In genomic region chr19:12838182-12838890, GRCh38 we compare ENCODE assay signal across 8 cellular contexts. TPM values are rescaled to one million over a fixed set of nuclear protein-coding genes. Genes with fewer than 3 reads are reported as not detected.
DNase-seq lines count a peak whose midpoint lies in the region; ATAC-seq and TF ChIP-seq lines count a peak whose summit lies in the region.

TSS of gene MAST1 (plus strand) at chr19:12838515. CDS start at chr19:12838573, 58 bp downstream.

- DNase-seq in AG04449 (ENCODE audit: low read depth, low spot score) (no peak), GM13977 (ENCODE audit: low spot score) (peak; percentile 93), NCI-H774 (lab: John Stamatoyannopoulos, UW) (peak; percentile 42), fibroblast of the aortic adventitia (ENCODE audit: low read depth) (no peak), osteoblast (ENCODE audit: insufficient read length, low spot score, missing footprints) (peak; percentile 98)
- peak; percentile 34 for DNase-seq in activated T-cell treated with anti-CD3 and anti-CD28 coated beads, Interleukin-2, amount 50 U/mL, for 4 hours

- in situ Hi-C loops in GM13977 (cut with MboI; ENCODE audit: low pct_unique_long_range_greater_than_20kb, low sequenced_read_pairs, unreplicated experiment): no loop called here

- ATAC-seq in activated T-cell treated with anti-CD3 and anti-CD28 coated beads, Interleukin-2, amount 50 U/mL, for 4 hours: peak; percentile 64 to 68
- ATAC-seq in GM21529 (IDR thresholded peaks at IDR 0.05; ENCODE audit: unreplicated experiment) (no peak), HG03460 (IDR thresholded peaks at IDR 0.05; ENCODE audit: unreplicated experiment) (no peak)

- H4K20me1 ChIP-seq in osteoblast (ENCODE audit: insufficient read depth, low read length): peaks cover 4% of the 10 kb centered on the region

- POLR2A ChIA-PET in AG04449 (lab: Yijun Ruan, JAX): no interaction called here

- H3K27me3 Mint-ChIP-seq in activated T-cell treated with anti-CD3 and anti-CD28 coated beads, Interleukin-2, amount 50 U/mL, for 4 hours (ENCODE audit: low read depth): peaks cover 80% of the 10 kb centered on the region

- no peak within 1 kb of the TSS for H3K27ac ChIP-seq in osteoblast (ENCODE audit: low read depth, low read length)

- H3K4me3 Mint-ChIP-seq in activated T-cell treated with anti-CD3 and anti-CD28 coated beads, Interleukin-2, amount 50 U/mL, for 4 hours: peak within 1 kb of the TSS; percentile 48

- no peak within 1 kb of the TSS for H3K4me3 ChIP-seq in AG04449 (ENCODE audit: low read depth, low read length)
- H3K4me3 ChIP-seq in fibroblast of the aortic adventitia (ENCODE audit: low read depth, low read length): peak within 1 kb of the TSS; percentile 25
- no peak within 1 kb of the TSS for H3K4me3 ChIP-seq in osteoblast (ENCODE audit: insufficient read depth, low read length)

- H3K9me3 Mint-ChIP-seq in activated T-cell treated with anti-CD3 and anti-CD28 coated beads, Interleukin-2, amount 50 U/mL, for 4 hours: no peaks in the 10 kb centered on the region

- no peaks in the 10 kb centered on the region for H3K36me3 ChIP-seq in osteoblast (ENCODE audit: insufficient read depth, low read length)

- H3K9me3 ChIP-seq in osteoblast (ENCODE audit: low read depth, low read length): no peaks in the 10 kb centered on the region

- TF ChIP-seq CTCF in AG04449 (IDR thresholded peaks at IDR 0.05; ENCODE audit: insufficient read depth, low read length, missing control alignments): peak; percentile 38
- peak; percentile 82 for TF ChIP-seq CTCF in GM13977 (IDR thresholded peaks at IDR 0.05; ENCODE audit: extremely low read depth, insufficient read depth, missing control alignments)
- TF ChIP-seq CTCF in fibroblast of the aortic adventitia (IDR thresholded peaks at IDR 0.05; ENCODE audit: insufficient read depth, low read length): peak; percentile 34
- TF ChIP-seq CTCF in osteoblast (IDR thresholded peaks at IDR 0.05; ENCODE audit: extremely low read depth, low read depth, low read length): peak; percentile 21

- no peaks in the 10 kb centered on the region for H3K4me1 ChIP-seq in osteoblast (ENCODE audit: insufficient read depth, low read length)

- peaks cover 76% of the 10 kb centered on the region for H3K27me3 ChIP-seq in osteoblast (ENCODE audit: insufficient read depth, low read length)

- no peaks in the 10 kb centered on the region for H3K36me3 Mint-ChIP-seq in activated T-cell treated with anti-CD3 and anti-CD28 coated beads, Interleukin-2, amount 50 U/mL, for 4 hours (ENCODE audit: insufficient read depth)

- no peaks in the 10 kb centered on the region for H3K79me2 ChIP-seq in osteoblast (ENCODE audit: insufficient read depth, low read length)

- H2AFZ ChIP-seq in osteoblast (ENCODE audit: low read length): no peak within 1 kb of the TSS

- H3K4me2 ChIP-seq in osteoblast (ENCODE audit: insufficient read depth, low read length): no peak within 1 kb of the TSS

- H3K4me1 Mint-ChIP-seq in activated T-cell treated with anti-CD3 and anti-CD28 coated beads, Interleukin-2, amount 50 U/mL, for 4 hours (ENCODE audit: low read depth): peaks cover 30% of the 10 kb centered on the region

- CTCF ChIA-PET in AG04449 (lab: Yijun Ruan, JAX): interaction anchor here (1.8 kb wide), 1 partner anchor 72 kb away, joined by 7 read pairs; no protein-coding TSS in a partner anchor

RNA-seq across cellular contexts. Expression of gene MAST1, which starts in this region (rescaled TPM):
- 1 to 10 TPM in 1 of 3 donors, under 1 TPM in 2; 0.37 to 1.0 (median 0.38) TPM for total RNA-seq in activated T-cell treated with anti-CD3 and anti-CD28 coated beads, Interleukin-2, amount 50 U/mL, for 4 hours
- total RNA-seq in fibroblast of the aortic adventitia (ENCODE audit: low replicate concordance): under 0.01 and 1.1 TPM in 2 replicates
- total RNA-seq in osteoblast: 0.29 and 0.72 TPM in 2 replicates

Comparison
In these comparisons a context has a peak if more than half of its experiments do, and no peak if none do; other contexts are left out.
1. Peak in DNase-seq in osteoblast; RNA of the gene not detected or under 1 TPM.
2. DNase-seq: peak in GM13977 (single experiment), NCI-H774 (single experiment) and activated T-cell treated with anti-CD3 and anti-CD28 coated beads, Interleukin-2, amount 50 U/mL, for 4 hours (single experiment); none in AG04449 (single experiment) and fibroblast of the aortic adventitia (single experiment).
3. CTCF ChIP-seq: peak in every context shown above with its lines; median percentile 82 in GM13977; 38 in AG04449; 34 in fibroblast of the aortic adventitia; 21 in osteoblast.
4. ATAC-seq: peak in activated T-cell treated with anti-CD3 and anti-CD28 coated beads, Interleukin-2, amount 50 U/mL, for 4 hours (2 of 2); none in GM21529 (single experiment) and HG03460 (single experiment).